In the genomic region with DNA sequence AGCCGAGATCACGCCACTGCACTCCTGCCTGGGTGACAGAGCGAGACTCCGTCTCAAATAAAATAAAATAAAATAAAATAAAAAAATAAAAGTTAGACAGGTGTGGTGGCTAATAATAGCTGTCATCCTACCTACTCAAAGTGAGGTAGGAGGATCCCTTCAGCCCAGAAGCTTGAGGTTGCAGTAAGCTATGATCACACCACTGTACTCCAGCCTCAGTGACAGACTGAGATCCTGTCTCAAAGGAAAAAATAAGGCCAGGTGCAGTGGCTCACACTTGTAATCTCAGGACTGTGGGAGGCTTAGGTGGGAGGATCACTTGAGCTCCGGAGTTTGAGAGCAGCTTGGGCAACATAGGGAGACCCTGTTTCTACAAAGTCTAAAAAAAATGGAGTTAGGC, we compare ENCODE assay signal across 28 cellular contexts. TPM values are rescaled to one million over a fixed set of nuclear protein-coding genes. Genes with fewer than 3 reads are reported as not detected.
"Had no signal": no experiment of that assay in that cellular context is flagged by ENCODE, and none has a peak within 500 bp of the region (broad histone marks: within the 10 kb centered on the region; RNA-seq: fewer than 3 reads in every experiment).

No MANE protein-coding gene starts in this region.

- ATAC-seq: effector memory CD8-positive, alpha-beta T cell; esophagus mucosa; gastrocnemius medialis; heart right ventricle; left cardiac atrium; left lung; left ventricle myocardium superior; lower lobe of right lung; mucosa of descending colon had no signal

- H3K4me1 ChIP-seq: colonic mucosa, esophagus squamous epithelium, gastrocnemius medialis, lower lobe of right lung had no signal

- H3K9me3 ChIP-seq: colonic mucosa, esophagus squamous epithelium, gastrocnemius medialis, heart right ventricle, left lung, lower lobe of right lung, mucosa of descending colon had no signal

- H3K4me3 ChIP-seq: colonic mucosa, esophagus squamous epithelium, gastrocnemius medialis, heart right ventricle, left lung, lower lobe of right lung, mucosa of descending colon had no signal

- H3K27ac ChIP-seq: colonic mucosa, epithelial cell of prostate, esophagus squamous epithelium, gastrocnemius medialis, heart right ventricle, left lung, lower lobe of right lung had no signal

- H3K27me3 ChIP-seq: colonic mucosa, esophagus squamous epithelium, gastrocnemius medialis, heart right ventricle, left lung had no signal

- DNase-seq: colonic mucosa; cortex of kidney; effector CD8-positive, alpha-beta T cell; effector memory CD8-positive, alpha-beta T cell; endodermal cell; erythroblast; esophagus squamous epithelium; foreskin fibroblast; foreskin melanocyte; gastrocnemius medialis; glutamatergic neuron; heart right ventricle; hippocampal formation; left cardiac atrium; left lung; left ventricle myocardium superior; lower lobe of right lung; mesenchymal stem cell; mucosa of descending colon; naive B cell had no signal

RNA-seq across cellular contexts. Expression of a gene that starts 18.8 kb away (rescaled TPM):
- total RNA-seq: colonic mucosa, dermis microvascular lymphatic vessel endothelial cell, esophagus mucosa, esophagus squamous epithelium, gastrocnemius medialis, glomerular endothelial cell, heart right ventricle, kidney epithelial cell, left cardiac atrium, left lung, left ventricle myocardium superior, lung microvascular endothelial cell, mesenteric fat pad, mesothelial cell of epicardium had no signal
